In genomic region chr4:30354605-30355004, GRCh38 we compare ENCODE assay signal across 3 cellular contexts.
TF ChIP-seq lines count a peak whose summit lies in the region.

No MANE protein-coding gene starts in this region.

TF ChIP-seq in HepG2, 621 proteins besides CTCF, POLR2A, EP300 and RAD21:
- TF ChIP-seq MAFK (conservative IDR thresholded peaks at IDR 0.05 in 1 of 2, IDR thresholded peaks at IDR 0.05 in 1 of 2; ENCODE audit: low read length in 2 of 2) (peak; percentile 82 to 90), MAFF (IDR thresholded peaks at IDR 0.05; ENCODE audit: low read depth, low read length) (peak; percentile 86), U2AF1 (optimal IDR thresholded peaks at IDR 0.05; ENCODE audit: low read depth, low read length) (no peak)

TF ChIP-seq in IMR-90, 13 proteins besides CTCF, POLR2A, EP300 and RAD21:
- TF ChIP-seq MAFK (IDR thresholded peaks at IDR 0.05; ENCODE audit: low read depth, low read length) (peak; percentile 90), RCOR1 (IDR thresholded peaks at IDR 0.05; ENCODE audit: insufficient replicate concordance, low read length) (no peak), USF2 (IDR thresholded peaks at IDR 0.05; ENCODE audit: low read depth, low read length) (no peak), MXI1 (IDR thresholded peaks at IDR 0.05; ENCODE audit: borderline replicate concordance, low read depth, low read length) (no peak), BHLHE40 (IDR thresholded peaks at IDR 0.05; ENCODE audit: low read depth, low read length) (no peak), MAZ (IDR thresholded peaks at IDR 0.05; ENCODE audit: borderline replicate concordance, low read depth, low read length) (no peak)
- TF ChIP-seq, protein P1, sequence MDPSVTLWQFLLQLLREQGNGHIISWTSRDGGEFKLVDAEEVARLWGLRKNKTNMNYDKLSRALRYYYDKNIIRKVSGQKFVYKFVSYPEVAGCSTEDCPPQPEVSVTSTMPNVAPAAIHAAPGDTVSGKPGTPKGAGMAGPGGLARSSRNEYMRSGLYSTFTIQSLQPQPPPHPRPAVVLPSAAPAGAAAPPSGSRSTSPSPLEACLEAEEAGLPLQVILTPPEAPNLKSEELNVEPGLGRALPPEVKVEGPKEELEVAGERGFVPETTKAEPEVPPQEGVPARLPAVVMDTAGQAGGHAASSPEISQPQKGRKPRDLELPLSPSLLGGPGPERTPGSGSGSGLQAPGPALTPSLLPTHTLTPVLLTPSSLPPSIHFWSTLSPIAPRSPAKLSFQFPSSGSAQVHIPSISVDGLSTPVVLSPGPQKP (IDR thresholded peaks at IDR 0.05; ENCODE audit: borderline replicate concordance, low read depth, low read length) = no peak

TF ChIP-seq in H1, 55 proteins besides CTCF, POLR2A, EP300 and RAD21:
- TF ChIP-seq YY1 (IDR thresholded peaks at IDR 0.05; ENCODE audit: low read depth, low read length) = no peak
- peak; percentile 37; the same call in 1 of the 2 replicates for TF ChIP-seq MAFK (IDR thresholded peaks at IDR 0.05; ENCODE audit: low read depth, low read length)
